ENCODE assay signal across 1 cellular context in the genomic region with DNA sequence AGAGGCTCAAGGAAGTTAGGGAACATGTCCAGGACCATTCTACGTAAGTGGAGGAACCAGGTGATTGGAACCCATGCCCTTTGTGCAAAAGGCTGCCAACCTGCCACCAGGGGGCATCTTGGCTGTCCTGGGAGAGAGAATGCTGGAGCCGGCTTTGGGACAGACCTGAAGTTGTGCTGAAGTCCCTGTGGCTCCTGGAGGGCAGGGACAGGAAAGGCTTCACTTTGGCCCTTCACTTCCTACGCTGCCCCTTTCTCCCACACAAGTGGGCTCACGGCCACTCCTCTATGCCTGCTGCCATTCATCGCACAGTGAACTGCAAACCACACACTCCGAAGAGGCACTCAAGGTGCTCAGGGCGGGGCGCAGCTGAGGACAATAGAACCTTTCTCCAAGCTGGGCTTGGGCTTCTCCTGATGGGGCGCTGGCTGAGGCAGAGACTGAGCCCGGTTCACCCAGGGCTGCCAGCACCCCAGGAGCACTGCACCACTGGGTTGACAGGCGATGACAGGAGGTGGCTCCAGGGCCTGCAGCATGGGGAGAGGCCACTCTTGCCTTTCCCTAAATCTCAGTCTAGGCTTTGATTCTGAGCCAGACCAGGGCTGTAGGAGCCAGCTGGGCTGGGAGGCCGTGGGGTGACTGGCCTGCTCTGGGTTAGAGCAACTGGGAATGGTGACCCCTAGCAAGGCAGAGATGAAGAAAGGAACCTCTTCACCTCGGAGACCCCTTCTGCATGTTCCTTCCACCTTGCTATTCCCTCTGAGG.
TF ChIP-seq lines count a peak whose summit lies in the region.

No MANE protein-coding gene starts in this region.

TF ChIP-seq in HCT116, 20 proteins besides CTCF, POLR2A, EP300 and RAD21 (continued from another document):
- TF ChIP-seq, protein P1, sequence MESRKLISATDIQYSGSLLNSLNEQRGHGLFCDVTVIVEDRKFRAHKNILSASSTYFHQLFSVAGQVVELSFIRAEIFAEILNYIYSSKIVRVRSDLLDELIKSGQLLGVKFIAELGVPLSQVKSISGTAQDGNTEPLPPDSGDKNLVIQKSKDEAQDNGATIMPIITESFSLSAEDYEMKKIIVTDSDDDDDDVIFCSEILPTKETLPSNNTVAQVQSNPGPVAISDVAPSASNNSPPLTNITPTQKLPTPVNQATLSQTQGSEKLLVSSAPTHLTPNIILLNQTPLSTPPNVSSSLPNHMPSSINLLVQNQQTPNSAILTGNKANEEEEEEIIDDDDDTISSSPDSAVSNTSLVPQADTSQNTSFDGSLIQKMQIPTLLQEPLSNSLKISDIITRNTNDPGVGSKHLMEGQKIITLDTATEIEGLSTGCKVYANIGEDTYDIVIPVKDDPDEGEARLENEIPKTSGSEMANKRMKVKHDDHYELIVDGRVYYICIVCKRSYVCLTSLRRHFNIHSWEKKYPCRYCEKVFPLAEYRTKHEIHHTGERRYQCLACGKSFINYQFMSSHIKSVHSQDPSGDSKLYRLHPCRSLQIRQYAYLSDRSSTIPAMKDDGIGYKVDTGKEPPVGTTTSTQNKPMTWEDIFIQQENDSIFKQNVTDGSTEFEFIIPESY (IDR thresholded peaks at IDR 0.05; ENCODE audit: extremely low read depth, insufficient replicate concordance, low read length): no peak
- no peak for TF ChIP-seq EZH2 (IDR thresholded peaks at IDR 0.05)
- no peak for TF ChIP-seq SRF (IDR thresholded peaks at IDR 0.05; ENCODE audit: low read depth)
- TF ChIP-seq JUND (IDR thresholded peaks at IDR 0.05): no peak
- TF ChIP-seq, protein P2, sequence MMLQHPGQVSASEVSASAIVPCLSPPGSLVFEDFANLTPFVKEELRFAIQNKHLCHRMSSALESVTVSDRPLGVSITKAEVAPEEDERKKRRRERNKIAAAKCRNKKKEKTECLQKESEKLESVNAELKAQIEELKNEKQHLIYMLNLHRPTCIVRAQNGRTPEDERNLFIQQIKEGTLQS (IDR thresholded peaks at IDR 0.05): no peak
- no peak for TF ChIP-seq EZH2phosphoT487 (IDR thresholded peaks at IDR 0.05; ENCODE audit: borderline replicate concordance)
- TF ChIP-seq SIN3A (IDR thresholded peaks at IDR 0.05; ENCODE audit: low read depth): no peak
- TF ChIP-seq EGR1 (IDR thresholded peaks at IDR 0.05; ENCODE audit: low read depth): no peak
TF ChIP-seq in HCT116: peak in this region for 0.
